17 cellular contexts compared by ENCODE assay signal in the genomic region with DNA sequence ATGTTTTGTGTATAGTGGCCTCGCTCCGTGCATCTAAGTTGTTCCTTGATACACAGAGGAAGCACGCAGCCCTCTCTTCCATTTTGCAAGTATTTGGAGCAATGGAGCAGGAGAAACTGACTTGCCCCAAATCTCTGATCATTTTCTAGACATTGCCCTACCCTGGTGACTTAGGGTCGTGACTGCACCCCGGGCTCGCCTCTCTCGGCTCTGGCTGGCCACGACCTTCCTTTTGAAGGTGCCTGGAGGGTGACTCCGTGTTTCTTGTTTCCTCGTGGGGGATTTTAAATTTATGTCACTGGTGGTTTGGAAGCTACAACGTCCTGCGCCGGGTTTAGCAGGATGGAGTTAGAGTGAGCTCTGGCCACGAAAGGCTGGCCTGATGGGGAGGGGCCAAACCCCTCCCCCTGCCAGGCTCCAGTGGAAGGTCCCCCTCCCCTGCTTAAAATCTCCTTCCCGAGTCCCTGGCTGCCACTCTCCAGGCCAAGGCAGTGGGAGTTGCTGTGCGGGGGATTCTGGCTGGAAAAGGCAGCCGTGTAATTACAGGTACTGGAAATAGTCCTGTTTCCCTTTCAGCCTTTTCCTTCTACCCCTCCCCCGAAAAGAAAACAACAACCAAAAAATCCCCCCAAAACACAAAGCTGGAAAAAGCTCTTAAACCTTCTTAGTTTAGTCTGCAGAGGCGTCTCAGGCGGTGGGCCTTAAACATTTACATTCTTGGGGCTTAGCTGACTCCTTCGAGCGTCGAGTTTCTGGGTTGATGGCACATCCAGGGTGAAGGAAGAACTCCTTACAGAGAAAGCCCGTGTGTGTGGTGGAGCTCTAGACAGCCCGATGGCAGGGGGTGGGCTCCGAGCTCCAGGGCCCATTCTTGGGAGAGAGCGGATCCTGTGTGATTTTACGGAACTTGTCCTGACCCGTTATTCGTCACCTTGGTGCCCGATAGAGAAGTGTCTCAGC. TPM values are rescaled to one million over a fixed set of nuclear protein-coding genes. Genes with fewer than 3 reads are reported as not detected.
DNase-seq lines count a peak whose midpoint lies in the region; FAIRE-seq and TF ChIP-seq lines count a peak whose summit lies in the region.
"Had no signal": no experiment of that assay in that cellular context is flagged by ENCODE, and none has a peak within 500 bp of the region (broad histone marks: within the 10 kb centered on the region; RNA-seq: fewer than 3 reads in every experiment).

No MANE protein-coding gene starts in this region.

- POLR2A ChIA-PET in OCI-LY7 (lab: Charles Lee): no interaction called here

- H3K4me1 ChIP-seq in ACC112 (ENCODE audit: control insufficient read depth, insufficient read depth, low read length, unreplicated experiment) (peaks cover 45% of the 10 kb centered on the region), OCI-LY7 (ENCODE audit: insufficient read depth, low read length, poor library complexity, severe bottlenecking) (peaks cover 41% of the 10 kb centered on the region), esophagus muscularis mucosa (peaks cover 68 to 100% (median 100%) of the 10 kb centered on the region in 4 donors), spleen (peaks cover 0 to 49% (median 16%) of the 10 kb centered on the region in 6 donors)

- H3K4me3 ChIP-seq in ACC112 (ENCODE audit: low read depth, low read length) (peak overlapping the region; percentile 55), OCI-LY7 (ENCODE audit: low read depth, low read length, poor library complexity, severe bottlenecking) (no peak overlapping the region), esophagus muscularis mucosa (peak overlapping the region; percentile 0 to 41 (median 29)), spleen (no peak overlapping the region)
- H3K4me3 ChIP-seq: cardiac muscle cell, skin epidermis had no signal

- H3K36me3 ChIP-seq in ACC112 (ENCODE audit: insufficient read depth, low read length) (no peaks in the 10 kb centered on the region), OCI-LY7 (ENCODE audit: insufficient read depth, low read length) (no peaks in the 10 kb centered on the region), esophagus muscularis mucosa (peaks cover 0 to 8% (median 1%) of the 10 kb centered on the region in 4 donors), spleen (no peaks in the 10 kb centered on the region)
- H3K36me3 ChIP-seq: cardiac muscle cell had no signal

- peaks cover 87% of the 10 kb centered on the region for H3K4me1 Mint-ChIP-seq in nephron progenitor cell

- TF ChIP-seq EP300 in esophagus muscularis mucosa (IDR thresholded peaks at IDR 0.05): no peak

- no peaks in the 10 kb centered on the region for H3K9me2 ChIP-seq in OCI-LY7 (ENCODE audit: insufficient read depth, low read length)

- DNase-seq in OCI-LY7 (ENCODE audit: low spot score): no peak
- no peak for DNase-seq in esophagus muscularis mucosa (ENCODE audit: extremely low spot score)
- peak; percentile 37 for DNase-seq in nephron progenitor cell
- DNase-seq in DMS114 treated with DMSO at 0.1 percent for 48 hours (lab: John Stamatoyannopoulos, UW; ENCODE audit: unreplicated experiment): no peak
- DNase-seq in spleen: no peak
- no peak for DNase-seq in frontal cortex (ENCODE audit: low spot score in 2 of 2)
- no peak for DNase-seq in NCI-H146 (lab: John Stamatoyannopoulos, UW)
- DNase-seq: activated CD8-positive, alpha-beta T cell treated with anti-CD3 and anti-CD28 coated beads, Interleukin-2, amount 10 ng/mL, durations not matched to agents 7 days and 5 days; activated gamma-delta T cell treated with Interleukin-2 at 50 U/mL for 16 hours; DMS153; immature natural killer cell; naive B cell; NCI-H510A treated with DMSO at 0.1 percent for 48 hours had no signal

- H3K27me3 ChIP-seq in ACC112 (ENCODE audit: insufficient read depth, low read length) (no peaks in the 10 kb centered on the region), esophagus muscularis mucosa (no peaks in the 10 kb centered on the region), spleen (replicated peaks in 1 of 7) (no peaks in the 10 kb centered on the region)
- H3K27me3 ChIP-seq: cardiac muscle cell had no signal

- no TSS peak for BruUV-seq in OCI-LY7 (replicated peaks; lab: Mats Ljungman, UMichigan)

- peaks cover 2% of the 10 kb centered on the region for H3K27me3 Mint-ChIP-seq in nephron progenitor cell (ENCODE audit: low read depth, poor library complexity)
- H3K27me3 Mint-ChIP-seq: naive B cell, type B pancreatic cell had no signal

- no peak for FAIRE-seq in frontal cortex (lab: Jason Lieb, UNC)

- no peaks in the 10 kb centered on the region for H3K36me3 Mint-ChIP-seq in nephron progenitor cell (ENCODE audit: low read depth)
- H3K36me3 Mint-ChIP-seq: immature natural killer cell, naive B cell, type B pancreatic cell had no signal

- WGBS in esophagus muscularis mucosa: 42% methylated on average over 25 of the region's 31 CpGs
- 70 to 79% (median 73%) methylated on average over 29 to 31 of the region's 31 CpGs for WGBS in spleen, 5 donors

- 0 out of 2 replicates have a peak overlapping the region, but pooled peaks have one; percentile 47 for H3K4me2 ChIP-seq in OCI-LY7 (ENCODE audit: low read length)

- no peaks in the 10 kb centered on the region for H3K9me3 Mint-ChIP-seq in nephron progenitor cell
- H3K9me3 Mint-ChIP-seq: naive B cell, type B pancreatic cell had no signal

- H2AFZ ChIP-seq in ACC112 (ENCODE audit: low read length, unreplicated experiment): no peak overlapping the region
- no peak overlapping the region for H2AFZ ChIP-seq in OCI-LY7 (ENCODE audit: low read length)

- TF ChIP-seq CTCF in OCI-LY7 (conservative IDR thresholded peaks at IDR 0.05; ENCODE audit: low read length): no peak
- TF ChIP-seq CTCF in esophagus muscularis mucosa (IDR thresholded peaks at IDR 0.05): no peak
- TF ChIP-seq CTCF in nephron progenitor cell (IDR thresholded peaks at IDR 0.05): no peak
- TF ChIP-seq CTCF in spleen (IDR thresholded peaks at IDR 0.05 in 8 of 11, conservative IDR thresholded peaks at IDR 0.05 in 3 of 11): no peak

- peak overlapping the region; percentile 53 for H3K27ac Mint-ChIP-seq in nephron progenitor cell
- H3K27ac Mint-ChIP-seq: activated CD8-positive, alpha-beta T cell treated with anti-CD3 and anti-CD28 coated beads, Interleukin-2, amount 10 ng/mL, durations not matched to agents 7 days and 5 days; type B pancreatic cell had no signal

- CTCF ChIA-PET in OCI-LY7 (lab: Charles Lee; ENCODE audit: unreplicated experiment): no interaction called here

- no peaks in the 10 kb centered on the region for H3K9me3 ChIP-seq in OCI-LY7 (ENCODE audit: low read length)
- no peaks in the 10 kb centered on the region for H3K9me3 ChIP-seq in esophagus muscularis mucosa
- H3K9me3 ChIP-seq in spleen: no peaks in the 10 kb centered on the region

- intact Hi-C loops in OCI-LY7 (cut with micrococcal nuclease; ENCODE audit: unreplicated experiment) (no loop called here), esophagus muscularis mucosa (cut with DNase I) (no loop called here), spleen (cut with DNase I; ENCODE audit: low total_unique reads) (no loop called here)

- H3K27ac ChIP-seq in ACC112 (ENCODE audit: low read depth, low read length) (peak overlapping the region; percentile 74), OCI-LY7 (ENCODE audit: low read depth, low read length, poor library complexity, severe bottlenecking) (no peak overlapping the region), esophagus muscularis mucosa (replicated peaks in 1 of 4) (peak overlapping the region; percentile 84 to 90 (median 86)), spleen (no peak overlapping the region)
- H3K27ac ChIP-seq: cardiac muscle cell had no signal

- peak overlapping the region; percentile 72 for H3K4me3 Mint-ChIP-seq in nephron progenitor cell
- H3K4me3 Mint-ChIP-seq: activated CD8-positive, alpha-beta T cell treated with anti-CD3 and anti-CD28 coated beads, Interleukin-2, amount 10 ng/mL, durations not matched to agents 7 days and 5 days; immature natural killer cell; type B pancreatic cell had no signal

- H4K20me1 ChIP-seq in OCI-LY7 (ENCODE audit: insufficient read depth, low read length): no peaks in the 10 kb centered on the region; the same call in 1 of the 2 replicates

- H3K79me2 ChIP-seq in ACC112 (ENCODE audit: control insufficient read depth, insufficient read depth, low read length, unreplicated experiment) (peaks cover 78% of the 10 kb centered on the region), OCI-LY7 (ENCODE audit: insufficient read depth, low read depth, low read length) (no peaks in the 10 kb centered on the region)

- no peak for TF ChIP-seq POLR2A in esophagus muscularis mucosa (IDR thresholded peaks at IDR 0.05; ENCODE audit: low read depth)
- TF ChIP-seq POLR2A in spleen (IDR thresholded peaks at IDR 0.05): no peak

RNA-seq across cellular contexts. Expression of gene SPSB1, which starts 28.1 kb away (rescaled TPM):
- 14.0 and 17.9 TPM in 2 replicates for total RNA-seq in OCI-LY7 (2014; rRNA removed; shearing (Covaris generic))
- total RNA-seq in OCI-LY7 (2022): 1.1 and 1.2 TPM in 2 replicates
- total RNA-seq in esophagus muscularis mucosa: 100 to 1,000 TPM in 2 of 4 donors, 10 to 100 TPM in 2; 61.0 to 104 (median 97.4) TPM
- 1 to 10 TPM; 2.4 to 7.9 (median 5.3) TPM for total RNA-seq in spleen
- polyA plus RNA-seq in spleen: 1 to 10 TPM; 1.3 to 3.4 (median 2.7) TPM
- 2.9 TPM for total RNA-seq in frontal cortex

Comparison
In these comparisons a context has a peak if more than half of its experiments do, and no peak if none do; other contexts are left out.
1. H3K27ac ChIP-seq: peak in ACC112 (single experiment) and esophagus muscularis mucosa (4 of 4); none in OCI-LY7 (single experiment) and spleen (0 of 8).
2. H3K4me3 ChIP-seq: peak in ACC112 (single experiment) and esophagus muscularis mucosa (4 of 4); none in OCI-LY7 (single experiment) and spleen (0 of 8).